Comparison of ENCODE assay signal across 11 cellular contexts in the genomic region with DNA sequence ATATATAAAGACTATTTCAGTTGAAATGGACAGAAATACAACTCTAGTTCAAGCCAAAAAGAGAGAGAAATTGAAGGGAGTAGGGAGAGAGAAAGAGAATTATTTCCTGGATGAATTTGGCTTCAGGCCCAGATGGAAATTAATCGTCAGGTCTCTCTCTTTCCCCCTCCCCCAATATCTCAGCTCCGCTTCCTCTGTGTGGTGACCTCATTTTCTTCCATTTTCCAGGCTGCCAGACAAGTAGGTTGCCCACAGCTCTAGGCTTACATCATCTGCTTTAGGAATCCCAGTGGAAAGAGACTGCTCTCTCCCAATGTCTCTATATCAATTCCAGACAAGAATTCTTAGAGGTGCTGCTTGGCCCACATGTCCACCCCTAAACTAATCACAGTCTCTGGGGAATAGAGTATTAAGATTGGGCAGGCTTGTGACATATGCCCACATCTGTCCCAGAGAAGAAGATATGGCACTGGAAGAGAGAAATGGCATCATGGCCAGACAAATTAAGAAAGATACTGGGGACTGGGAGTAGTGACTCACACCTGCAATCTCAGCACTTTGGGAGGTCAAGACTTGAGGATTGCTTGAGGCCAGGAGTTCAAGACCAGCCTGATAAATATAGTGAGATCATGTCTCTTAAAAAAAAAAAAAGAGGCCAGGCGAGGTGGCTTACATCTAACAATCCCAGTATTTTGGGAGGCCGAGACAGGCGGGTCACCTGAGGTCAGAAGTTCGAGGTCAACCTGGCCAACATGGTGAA. TPM values are rescaled to one million over a fixed set of nuclear protein-coding genes. Genes with fewer than 3 reads are reported as not detected.
DNase-seq lines count a peak whose midpoint lies in the region; ATAC-seq, FAIRE-seq and TF ChIP-seq lines count a peak whose summit lies in the region.
"Had no signal": no experiment of that assay in that cellular context is flagged by ENCODE, and none has a peak within 500 bp of the region (broad histone marks: within the 10 kb centered on the region; RNA-seq: fewer than 3 reads in every experiment).

No MANE protein-coding gene starts in this region.

- H3K4me2 ChIP-seq in fibroblast of lung (ENCODE audit: extremely low read depth, insufficient read depth, low read length) = no peak overlapping the region

- intact Hi-C loops in MCF 10A (cut with micrococcal nuclease) = no loop called here
- intact Hi-C loops in breast epithelium (cut with DNase I; ENCODE audit: low total_unique reads) = no loop called here

- H3K4me3 ChIP-seq in breast epithelium (no peak overlapping the region), fibroblast of lung (replicated peaks in 1 of 4; ENCODE audit: control extremely low read depth in 1 of 4, insufficient read depth in 1 of 4, low read depth in 3 of 4, low read length in 4 of 4) (no peak overlapping the region)
- H3K4me3 ChIP-seq: heart left ventricle had no signal

- H3K4me1 ChIP-seq in breast epithelium (no peaks in the 10 kb centered on the region), fibroblast of lung (ENCODE audit: control insufficient read depth, extremely low read depth, insufficient read depth, low read length) (no peaks in the 10 kb centered on the region)

- CTCF ChIA-PET in MCF 10A (lab: Yijun Ruan, JAX) = interaction anchor here (0.7 kb wide), 1 partner anchor 893 kb away, joined by 5 read pairs; no protein-coding TSS in a partner anchor

- POLR2A ChIA-PET in MCF 10A (lab: Yijun Ruan, JAX) = interaction anchor here (0.6 to 1.0 kb wide), 2 partner anchors 37 to 760 kb away, joined by 3 to 5 read pairs; partner anchors contain the start of gene CFAP36

- H3K27me3 Mint-ChIP-seq in MCF 10A (ENCODE audit: insufficient read depth, unreplicated experiment) = no peaks in the 10 kb centered on the region

- H3K9ac ChIP-seq in fibroblast of lung (ENCODE audit: insufficient read depth, low read length) = no peak overlapping the region

- H2AFZ ChIP-seq in fibroblast of lung (ENCODE audit: low read length) = no peak overlapping the region

- H3K27ac Mint-ChIP-seq in MCF 10A (ENCODE audit: low read depth, unreplicated experiment) = no peak overlapping the region

- H3K4me3 Mint-ChIP-seq in MCF 10A (ENCODE audit: unreplicated experiment) = no peak overlapping the region

- BruUV-seq in MCF 10A (replicated peaks; lab: Mats Ljungman, UMichigan) = no TSS peak

- H3K36me3 ChIP-seq in breast epithelium (no peaks in the 10 kb centered on the region), fibroblast of lung (ENCODE audit: control insufficient read depth, insufficient read depth, low read length) (no peaks in the 10 kb centered on the region)
- H3K36me3 ChIP-seq: heart left ventricle had no signal

- no peaks in the 10 kb centered on the region for H3K36me3 Mint-ChIP-seq in MCF 10A (ENCODE audit: insufficient read depth, unreplicated experiment)

- no peak for TF ChIP-seq POLR2A in breast epithelium (IDR thresholded peaks at IDR 0.05)

- no peaks in the 10 kb centered on the region for H3K9me3 Mint-ChIP-seq in MCF 10A (ENCODE audit: unreplicated experiment)

- H3K4me1 Mint-ChIP-seq in MCF 10A (ENCODE audit: insufficient read depth, unreplicated experiment) = peaks cover 5% of the 10 kb centered on the region

- no peaks in the 10 kb centered on the region for H4K20me1 ChIP-seq in fibroblast of lung (ENCODE audit: control insufficient read depth, extremely low read depth, insufficient read depth, low read length)

- DNase-seq in MCF 10A (ENCODE audit: unreplicated experiment) = peak; percentile 28
- no peak for DNase-seq in breast epithelium (ENCODE audit: low spot score in 2 of 2)
- peak; percentile 97 for DNase-seq in NCI-H82 (lab: John Stamatoyannopoulos, UW)
- DNase-seq in fibroblast of lung (ENCODE audit: low read depth in 2 of 2) = peak; percentile 50 to 83
- DNase-seq in urothelium cell line (ENCODE audit: low spot score) = peak; percentile 79
- DNase-seq in putamen (ENCODE audit: low spot score) = no peak
- DNase-seq: activated effector memory CD4-positive, alpha-beta T cell treated with anti-CD3 and anti-CD28 coated beads, Interleukin-2, amount 50 U/mL, for 16 hours; heart left ventricle had no signal

- ATAC-seq in GM18498 (IDR thresholded peaks at IDR 0.05; ENCODE audit: unreplicated experiment) = no peak
- no peak for ATAC-seq in GM19035 (IDR thresholded peaks at IDR 0.05; ENCODE audit: unreplicated experiment)

- H3K27me3 ChIP-seq in breast epithelium = no peaks in the 10 kb centered on the region
- no peaks in the 10 kb centered on the region for H3K27me3 ChIP-seq in fibroblast of lung (ENCODE audit: control insufficient read depth, insufficient read depth, low read length)
- H3K27me3 ChIP-seq: heart left ventricle had no signal

- H3K9me3 ChIP-seq in breast epithelium = no peaks in the 10 kb centered on the region
- H3K9me3 ChIP-seq in fibroblast of lung (ENCODE audit: control insufficient read depth, insufficient read depth, low read depth, low read length) = no peaks in the 10 kb centered on the region
- H3K9me3 ChIP-seq: heart left ventricle had no signal

- peak; percentile 13 for FAIRE-seq in urothelium cell line (lab: Jason Lieb, UNC)
- FAIRE-seq: GM18507 had no signal

- H3K79me2 ChIP-seq in fibroblast of lung (ENCODE audit: control insufficient read depth, insufficient read depth, low read length) = no peaks in the 10 kb centered on the region

- H3K27ac ChIP-seq in breast epithelium = no peak overlapping the region
- H3K27ac ChIP-seq in fibroblast of lung (ENCODE audit: insufficient read depth, low read length) = no peak overlapping the region
- H3K27ac ChIP-seq: heart left ventricle had no signal

- no peak for TF ChIP-seq CTCF in MCF 10A (IDR thresholded peaks at IDR 0.05; ENCODE audit: unreplicated experiment)
- no peak for TF ChIP-seq CTCF in breast epithelium (IDR thresholded peaks at IDR 0.05)
- TF ChIP-seq CTCF in fibroblast of lung (conservative IDR thresholded peaks at IDR 0.05 in 1 of 2, IDR thresholded peaks at IDR 0.05 in 1 of 2; ENCODE audit: low read depth in 1 of 2, low read length in 2 of 2) = no peak

RNA-seq across cellular contexts. Expression of gene CFAP36, which starts 37.2 kb away (rescaled TPM):
- total RNA-seq in MCF 10A (2022) (38.5 and 56.9 TPM in 2 replicates), breast epithelium (10 to 100 TPM; 16.3 to 29.9 (median 27.2) TPM), fibroblast of lung (21.3 and 23.4 TPM in 2 replicates)
- 32.7 and 37.5 TPM in 2 replicates for polyA plus RNA-seq in fibroblast of lung
- 34.1 and 37.5 TPM in 2 replicates for polyA plus RNA-seq in fibroblast of lung (2012)
- 0.85 and 1.7 TPM in 2 replicates for polyA minus RNA-seq in fibroblast of lung (ENCODE audit: low replicate concordance)

Comparison
In these comparisons a context has a peak if more than half of its experiments do, and no peak if none do; other contexts are left out.
1. DNase-seq: peak in MCF 10A (single experiment), NCI-H82 (single experiment), fibroblast of lung (2 of 2) and urothelium cell line (single experiment); none in breast epithelium (0 of 2) and putamen (single experiment).